Comparison of ENCODE assay signal across 1 cellular context in genomic region chr5:73940747-73941146, GRCh38.
TF ChIP-seq lines count a peak whose summit lies in the region.

No MANE protein-coding gene starts in this region.

TF ChIP-seq in IMR-90, 13 proteins besides CTCF, POLR2A, EP300 and RAD21:
- TF ChIP-seq MXI1 (IDR thresholded peaks at IDR 0.05; ENCODE audit: borderline replicate concordance, low read depth, low read length) (no peak), RCOR1 (IDR thresholded peaks at IDR 0.05; ENCODE audit: insufficient replicate concordance, low read length) (no peak), CHD1 (IDR thresholded peaks at IDR 0.05; ENCODE audit: low read depth, low read length) (no peak), MAFK (IDR thresholded peaks at IDR 0.05; ENCODE audit: low read depth, low read length) (no peak), USF2 (IDR thresholded peaks at IDR 0.05; ENCODE audit: low read depth, low read length) (no peak), ELK1 (IDR thresholded peaks at IDR 0.05; ENCODE audit: borderline replicate concordance, low read depth, low read length) (no peak), NFE2L2 (IDR thresholded peaks at IDR 0.05; ENCODE audit: low read depth, low read length) (no peak), RFX5 (IDR thresholded peaks at IDR 0.05; ENCODE audit: low read depth, low read length) (no peak)
